8 cellular contexts compared by ENCODE assay signal in the genomic region with DNA sequence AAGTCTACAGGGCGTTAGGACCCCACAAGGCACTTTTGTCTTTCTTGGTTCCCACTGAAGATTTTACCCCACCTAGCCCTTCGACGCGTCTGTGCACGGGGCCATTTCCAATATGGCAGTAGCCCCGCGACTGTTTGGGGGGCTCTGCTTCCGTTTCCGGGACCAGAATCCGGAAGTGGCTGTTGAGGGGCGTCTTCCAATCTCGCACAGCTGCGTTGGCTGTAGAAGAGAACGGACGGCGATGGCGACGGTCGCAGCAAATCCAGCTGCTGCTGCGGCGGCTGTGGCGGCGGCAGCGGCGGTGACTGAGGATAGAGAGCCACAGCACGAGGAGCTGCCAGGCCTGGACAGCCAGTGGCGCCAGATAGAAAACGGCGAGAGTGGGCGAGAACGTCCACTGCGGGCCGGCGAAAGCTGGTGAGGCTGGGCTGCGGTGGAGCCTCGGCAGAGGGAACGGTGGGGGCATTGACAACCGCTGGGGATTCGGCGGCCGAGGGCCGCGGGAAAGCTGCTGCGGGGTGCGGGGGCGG. TPM values are rescaled to one million over a fixed set of nuclear protein-coding genes. Genes with fewer than 3 reads are reported as not detected.
DNase-seq lines count a peak whose midpoint lies in the region; ATAC-seq, FAIRE-seq and TF ChIP-seq lines count a peak whose summit lies in the region.

TSS of gene USP11 (plus strand) at position 207 of the 530 bp plus-strand sequence. CDS start at position 242, 35 bp downstream.

- peaks cover 0 to 7% of the 10 kb centered on the region in 2 experiments for H3K36me3 ChIP-seq in endothelial cell of umbilical vein (ENCODE audit: control insufficient read depth in 2 of 2, extremely low read depth in 1 of 2, insufficient read depth in 2 of 2, low read length in 2 of 2)

- H3K4me3 Mint-ChIP-seq in mesothelial cell of epicardium: peak within 1 kb of the TSS; percentile 95
- H3K4me3 Mint-ChIP-seq in stimulated activated naive CD8-positive, alpha-beta T cell treated with anti-CD3 and anti-CD28 coated beads, Interleukin-15, Interleukin-2, amounts not matched to agents 100 ng/mL and 50 ng/mL, for 24 hours: peak within 1 kb of the TSS; percentile 85

- peak within 1 kb of the TSS; percentile 99 for H3K9ac ChIP-seq in endothelial cell of umbilical vein (replicated peaks; ENCODE audit: extremely low read depth, insufficient read depth, low read length)

- TSS peak; percentile 72 for BruUV-seq in endothelial cell of umbilical vein (replicated peaks; lab: Mats Ljungman, UMichigan)

- H3K27me3 Mint-ChIP-seq in mesothelial cell of epicardium (ENCODE audit: low read depth): no peaks in the 10 kb centered on the region
- no peaks in the 10 kb centered on the region for H3K27me3 Mint-ChIP-seq in stimulated activated naive CD8-positive, alpha-beta T cell treated with anti-CD3 and anti-CD28 coated beads, Interleukin-15, Interleukin-2, amounts not matched to agents 100 ng/mL and 50 ng/mL, for 24 hours

- H4K20me1 ChIP-seq in endothelial cell of umbilical vein (replicated peaks; ENCODE audit: control insufficient read depth, extremely low read depth, insufficient read depth, low read length): no peaks in the 10 kb centered on the region

- no peaks in the 10 kb centered on the region for H3K9me3 ChIP-seq in endothelial cell of umbilical vein (replicated peaks; ENCODE audit: control insufficient read depth, insufficient read depth, low read length)

- peak within 1 kb of the TSS; percentile 75 for H2AFZ ChIP-seq in endothelial cell of umbilical vein (ENCODE audit: low read depth, low read length)

- peaks cover 33% of the 10 kb centered on the region for H3K4me1 Mint-ChIP-seq in mesothelial cell of epicardium
- H3K4me1 Mint-ChIP-seq in stimulated activated naive CD8-positive, alpha-beta T cell treated with anti-CD3 and anti-CD28 coated beads, Interleukin-15, Interleukin-2, amounts not matched to agents 100 ng/mL and 50 ng/mL, for 24 hours (ENCODE audit: low read depth): peaks cover 24% of the 10 kb centered on the region

- peak within 1 kb of the TSS; percentile 42 to 96 (median 74) for H3K4me3 ChIP-seq in endothelial cell of umbilical vein (replicated peaks in 1 of 3; ENCODE audit: insufficient read depth in 1 of 3, low read depth in 1 of 3, low read length in 3 of 3)

- H3K27ac Mint-ChIP-seq in mesothelial cell of epicardium: peak within 1 kb of the TSS; percentile 100
- peak within 1 kb of the TSS; percentile 91 for H3K27ac Mint-ChIP-seq in stimulated activated naive CD8-positive, alpha-beta T cell treated with anti-CD3 and anti-CD28 coated beads, Interleukin-15, Interleukin-2, amounts not matched to agents 100 ng/mL and 50 ng/mL, for 24 hours

- DNase-seq in NCI-H510A treated with DMSO at 0.1 percent for 48 hours (lab: John Stamatoyannopoulos, UW) (peak; percentile 19), endothelial cell of umbilical vein (ENCODE audit: low read depth, low spot score) (no peak), mesothelial cell of epicardium (ENCODE audit: low spot score in 2 of 2, unreplicated experiment in 2 of 2) (peak in 1 of 2 experiments; percentile 63)
- peak; percentile 36 for DNase-seq in activated CD8-positive, alpha-beta memory T cell treated with anti-CD3 and anti-CD28 coated beads, Interleukin-2, amount 50 U/mL, for 1 hour (ENCODE audit: extremely low read depth)

- H3K27me3 ChIP-seq in endothelial cell of umbilical vein (ENCODE audit: control insufficient read depth in 2 of 2, insufficient read depth in 2 of 2, low read length in 2 of 2): no peaks in the 10 kb centered on the region

- TF ChIP-seq CTCF in endothelial cell of umbilical vein (IDR thresholded peaks at IDR 0.05; ENCODE audit: extremely low read depth in 1 of 2, insufficient read depth in 1 of 2, low read depth in 1 of 2, low read length in 2 of 2) (no peak), mesothelial cell of epicardium (IDR thresholded peaks at IDR 0.05; ENCODE audit: unreplicated experiment) (no peak)

- no peak for FAIRE-seq in endothelial cell of umbilical vein (lab: Jason Lieb, UNC)

- H3K79me2 ChIP-seq in endothelial cell of umbilical vein (ENCODE audit: control insufficient read depth, insufficient read depth, low read length): peaks cover 8% of the 10 kb centered on the region

- peak within 1 kb of the TSS; percentile 72 for H3K4me2 ChIP-seq in endothelial cell of umbilical vein (ENCODE audit: insufficient read depth, low read length)

- dilution Hi-C loops in endothelial cell of umbilical vein (cut with MboI; ENCODE audit: extremely low pct_ligation_motif_present, low sequenced_read_pairs): no loop called here

- H3K36me3 Mint-ChIP-seq in mesothelial cell of epicardium: peaks cover 13% of the 10 kb centered on the region
- H3K36me3 Mint-ChIP-seq in stimulated activated naive CD8-positive, alpha-beta T cell treated with anti-CD3 and anti-CD28 coated beads, Interleukin-15, Interleukin-2, amounts not matched to agents 100 ng/mL and 50 ng/mL, for 24 hours (ENCODE audit: low read depth): peaks cover 21% of the 10 kb centered on the region

- H3K9me3 Mint-ChIP-seq in mesothelial cell of epicardium: no peaks in the 10 kb centered on the region
- H3K9me3 Mint-ChIP-seq in stimulated activated naive CD8-positive, alpha-beta T cell treated with anti-CD3 and anti-CD28 coated beads, Interleukin-15, Interleukin-2, amounts not matched to agents 100 ng/mL and 50 ng/mL, for 24 hours: no peaks in the 10 kb centered on the region

- intact Hi-C loops in endothelial cell of umbilical vein (cut with micrococcal nuclease): loop anchor here (1.0 to 5.0 kb wide), 3 partner anchors 15 to 149 kb away; partner anchors contain the start of genes CDK16 and UBA1

- POLR2A ChIA-PET in endothelial cell of umbilical vein (lab: Charles Lee): interaction anchor here (0.6 to 1.7 kb wide), 2 partner anchors 12 to 15 kb away, joined by 3 to 10 read pairs; partner anchors contain the start of gene CDK16

- H3K4me1 ChIP-seq in endothelial cell of umbilical vein (ENCODE audit: control insufficient read depth, extremely low read depth, insufficient read depth, low read length): peaks cover 3% of the 10 kb centered on the region

- no peaks in the 10 kb centered on the region for H3K9me1 ChIP-seq in endothelial cell of umbilical vein (replicated peaks; ENCODE audit: control insufficient read depth, extremely low read depth, insufficient read depth, low read length)

- peak within 1 kb of the TSS; percentile 95 for H3K27ac ChIP-seq in endothelial cell of umbilical vein (ENCODE audit: insufficient read depth, low read depth, low read length)

- CTCF ChIA-PET in endothelial cell of umbilical vein (lab: Charles Lee): interaction anchor here (1.0 to 1.7 kb wide), 3 partner anchors 80 to 291 kb away, joined by 4 to 15 read pairs (median 5); no protein-coding TSS in a partner anchor

- ATAC-seq in GM18498 (IDR thresholded peaks at IDR 0.05; ENCODE audit: unreplicated experiment): peak; percentile 16
- peak; percentile 16 for ATAC-seq in HG02678 (IDR thresholded peaks at IDR 0.05; ENCODE audit: unreplicated experiment)
- no peak for ATAC-seq in GM19351 (IDR thresholded peaks at IDR 0.05; ENCODE audit: unreplicated experiment)

- TF ChIP-seq POLR2A in endothelial cell of umbilical vein (IDR thresholded peaks at IDR 0.05; ENCODE audit: low read depth, low read length): no peak

TF ChIP-seq in endothelial cell of umbilical vein, 7 proteins besides CTCF, POLR2A, EP300 and RAD21:
- TF ChIP-seq MYC (IDR thresholded peaks at IDR 0.05; ENCODE audit: low read depth, low read length) (no peak), JUN (IDR thresholded peaks at IDR 0.05; ENCODE audit: borderline replicate concordance, insufficient read depth, insufficient read length, low read depth) (no peak), EZH2 (IDR thresholded peaks at IDR 0.05; ENCODE audit: borderline replicate concordance, low read depth, low read length, severe bottlenecking) (no peak), FOS (IDR thresholded peaks at IDR 0.05; ENCODE audit: borderline replicate concordance, insufficient read depth, low read length) (no peak), MAX (IDR thresholded peaks at IDR 0.05; ENCODE audit: insufficient read depth, insufficient read length) (no peak), GATA2 (IDR thresholded peaks at IDR 0.05; ENCODE audit: insufficient read depth, insufficient read length, low read depth, low read length) (no peak), POLR2AphosphoS5 (IDR thresholded peaks at IDR 0.05; ENCODE audit: insufficient read depth, low read depth, low read length) (no peak)

RNA-seq across cellular contexts. Expression of gene USP11, which starts in this region (rescaled TPM):
- total RNA-seq in endothelial cell of umbilical vein (34.7 and 36.4 TPM in 2 replicates), mesothelial cell of epicardium (315 to 337 TPM (median 315 TPM) in 3 replicates)
- polyA plus RNA-seq in endothelial cell of umbilical vein: 20.7 and 24.0 TPM in 2 replicates
- 13.9 and 15.0 TPM in 2 replicates for polyA plus RNA-seq in endothelial cell of umbilical vein (2011; cell fraction: cytosol; rRNA removed)
- polyA plus RNA-seq in endothelial cell of umbilical vein (2011; cell fraction: nucleus; rRNA removed): 75.1 and 84.3 TPM in 2 replicates
- polyA plus RNA-seq in endothelial cell of umbilical vein (2012): 36.6 and 41.4 TPM in 2 replicates
- 55.1 and 65.1 TPM in 2 replicates for polyA minus RNA-seq in endothelial cell of umbilical vein
- polyA minus RNA-seq in endothelial cell of umbilical vein (2011; cell fraction: cytosol; rRNA and poly(A)+ RNA removed): 58.6 TPM
- polyA minus RNA-seq in endothelial cell of umbilical vein (2011; cell fraction: nucleus; rRNA and poly(A)+ RNA removed): 34.4 and 43.3 TPM in 2 replicates
